Comparison of ENCODE assay signal across 1 cellular context in genomic region chr3:46690798-46691197, GRCh38.
TF ChIP-seq lines count a peak whose summit lies in the region.

No MANE protein-coding gene starts in this region.

TF ChIP-seq in SK-N-SH treated with all-trans-retinoic acid at 6 μM for 48 hours, 23 proteins besides CTCF, POLR2A, EP300 and RAD21 (continued from another document):
- TF ChIP-seq POU6F1 (CRISPR knock-in tag; IDR thresholded peaks at IDR 0.05; ENCODE audit: borderline replicate concordance, low read depth) (no peak), PPARA (CRISPR knock-in tag; IDR thresholded peaks at IDR 0.05; ENCODE audit: borderline replicate concordance) (no peak), BACH2 (CRISPR knock-in tag; IDR thresholded peaks at IDR 0.05; ENCODE audit: borderline replicate concordance) (no peak), ZNF70 (CRISPR knock-in tag; IDR thresholded peaks at IDR 0.05) (no peak)
TF ChIP-seq in SK-N-SH treated with all-trans-retinoic acid at 6 μM for 48 hours: peak in this region for 0.
